10 cellular contexts compared by ENCODE assay signal in the genomic region with DNA sequence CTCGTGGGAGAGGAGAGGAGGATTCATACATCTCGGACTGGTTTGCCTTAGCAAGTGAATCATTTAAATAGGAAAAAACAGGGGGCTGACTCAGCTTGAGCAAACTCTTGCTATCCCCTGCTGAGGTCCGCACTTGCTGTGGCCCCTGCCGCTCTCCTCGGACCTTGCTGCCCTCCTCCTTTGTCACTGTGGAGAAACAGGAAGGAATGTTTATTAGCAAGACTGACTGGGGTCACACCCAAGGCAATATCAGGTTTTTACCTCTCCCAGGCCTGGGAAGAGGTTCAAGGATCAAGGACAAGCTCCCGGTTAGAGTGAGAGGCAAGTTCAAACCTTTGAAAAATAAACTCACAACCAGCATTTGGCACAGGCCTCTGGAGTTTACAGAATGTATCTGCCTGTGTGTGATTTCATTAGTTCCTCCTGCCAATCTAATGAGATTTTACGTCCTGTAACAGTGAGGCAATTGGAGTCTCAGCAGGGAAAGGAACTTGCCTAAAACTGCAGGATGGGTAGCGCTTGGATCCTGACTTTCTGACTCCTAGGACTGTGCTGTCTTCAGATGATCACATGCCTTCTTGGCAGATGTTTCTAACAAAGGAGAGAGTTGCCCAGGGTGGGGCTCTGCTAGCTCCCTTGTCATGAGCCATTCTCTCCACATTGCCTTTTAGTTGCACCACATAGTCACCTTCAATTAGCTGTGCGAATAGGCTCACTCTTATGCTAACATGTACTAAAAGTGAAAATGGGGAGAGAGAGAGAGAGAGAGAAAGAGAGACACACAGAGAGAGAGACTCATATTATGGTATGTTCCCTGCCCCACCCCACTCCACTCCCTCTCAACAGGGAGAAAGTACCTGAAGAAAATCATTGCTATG.
DNase-seq lines count a peak whose midpoint lies in the region; ATAC-seq and TF ChIP-seq lines count a peak whose summit lies in the region.
"Had no signal": no experiment of that assay in that cellular context is flagged by ENCODE, and none has a peak within 500 bp of the region (broad histone marks: within the 10 kb centered on the region; RNA-seq: fewer than 3 reads in every experiment).

No MANE protein-coding gene starts in this region.

- H3K9ac ChIP-seq in Karpas-422 (ENCODE audit: low read length), result no peak overlapping the region

- no TSS peak for BruUV-seq in OCI-LY7 (replicated peaks; lab: Mats Ljungman, UMichigan)

- H4K20me1 ChIP-seq in OCI-LY7 (ENCODE audit: insufficient read depth, low read length) (no peaks in the 10 kb centered on the region), Karpas-422 (ENCODE audit: insufficient read depth, low read depth, low read length) (no peaks in the 10 kb centered on the region)

- CTCF ChIA-PET in OCI-LY7 (lab: Charles Lee; ENCODE audit: unreplicated experiment), result no interaction called here

- H3K4me3 ChIP-seq in RWPE2 (ENCODE audit: severe bottlenecking), result no peak overlapping the region
- no peak overlapping the region for H3K4me3 ChIP-seq in fibroblast of the aortic adventitia (ENCODE audit: low read depth, low read length)
- H3K4me3 ChIP-seq in OCI-LY7 (ENCODE audit: low read depth, low read length, poor library complexity, severe bottlenecking), result no peak overlapping the region
- no peak overlapping the region for H3K4me3 ChIP-seq in Karpas-422 (ENCODE audit: low read length)

- no peaks in the 10 kb centered on the region for H3K36me3 ChIP-seq in RWPE2 (ENCODE audit: low read depth)
- no peaks in the 10 kb centered on the region for H3K36me3 ChIP-seq in OCI-LY7 (ENCODE audit: insufficient read depth, low read length)
- no peaks in the 10 kb centered on the region for H3K36me3 ChIP-seq in Karpas-422 (ENCODE audit: insufficient read depth, low read length)

- intact Hi-C loops in OCI-LY7 (cut with micrococcal nuclease; ENCODE audit: unreplicated experiment), result no loop called here

- H3K27ac ChIP-seq in RWPE2 (ENCODE audit: poor library complexity, severe bottlenecking), result peak overlapping the region; percentile 50
- no peak overlapping the region for H3K27ac ChIP-seq in OCI-LY7 (ENCODE audit: low read depth, low read length, poor library complexity, severe bottlenecking)
- no peak overlapping the region for H3K27ac ChIP-seq in Karpas-422 (ENCODE audit: low read length)

- H3K4me2 ChIP-seq in OCI-LY7 (ENCODE audit: low read length) (no peak overlapping the region), Karpas-422 (ENCODE audit: low read depth, low read length, poor library complexity, severe bottlenecking) (no peak overlapping the region)

- H3K9me3 ChIP-seq in RWPE2 (ENCODE audit: severe bottlenecking), result peaks cover 5% of the 10 kb centered on the region
- H3K9me3 ChIP-seq in OCI-LY7 (ENCODE audit: low read length), result no peaks in the 10 kb centered on the region; the same call in 1 of the 2 replicates
- no peaks in the 10 kb centered on the region for H3K9me3 ChIP-seq in Karpas-422 (ENCODE audit: low read length)

- no peaks in the 10 kb centered on the region for H3K79me2 ChIP-seq in OCI-LY7 (ENCODE audit: insufficient read depth, low read depth, low read length)
- H3K79me2 ChIP-seq in Karpas-422 (ENCODE audit: low read length), result no peaks in the 10 kb centered on the region

- POLR2A ChIA-PET in OCI-LY7 (lab: Charles Lee), result interaction anchor here (0.6 to 1.3 kb wide), 5 partner anchors 10 to 76 kb away, joined by 3 to 4 read pairs (median 3); no protein-coding TSS in a partner anchor

- H3K9me2 ChIP-seq in OCI-LY7 (ENCODE audit: insufficient read depth, low read length), result no peaks in the 10 kb centered on the region
- no peaks in the 10 kb centered on the region for H3K9me2 ChIP-seq in Karpas-422 (replicated peaks; ENCODE audit: insufficient read depth, low read length)

- H2AFZ ChIP-seq in OCI-LY7 (ENCODE audit: low read length) (no peak overlapping the region), Karpas-422 (ENCODE audit: low read length) (no peak overlapping the region)

- DNase-seq in EL, result peak; percentile 65
- no peak for DNase-seq in RWPE2 (ENCODE audit: low spot score)
- DNase-seq in fibroblast of the aortic adventitia (ENCODE audit: low read depth), result peak; percentile 82
- peak; percentile 76 for DNase-seq in non-pigmented ciliary epithelial cell (ENCODE audit: low read depth)
- no peak for DNase-seq in SHP77 (lab: John Stamatoyannopoulos, UW)
- no peak for DNase-seq in OCI-LY7 (ENCODE audit: low spot score)
- no peak for DNase-seq in Karpas-422
- DNase-seq: MM.1S, RPMI8226 had no signal

- TF ChIP-seq CTCF in RWPE2 (IDR thresholded peaks at IDR 0.05; ENCODE audit: poor library complexity, severe bottlenecking), result no peak
- no peak for TF ChIP-seq CTCF in fibroblast of the aortic adventitia (IDR thresholded peaks at IDR 0.05; ENCODE audit: insufficient read depth, low read length)
- no peak for TF ChIP-seq CTCF in OCI-LY7 (conservative IDR thresholded peaks at IDR 0.05; ENCODE audit: low read length)

- peak; percentile 64 for ATAC-seq in RWPE2 (ENCODE audit: low read depth)
- no peak for ATAC-seq in GM21723 (IDR thresholded peaks at IDR 0.05; ENCODE audit: unreplicated experiment)

- H3K4me1 ChIP-seq in RWPE2 (ENCODE audit: insufficient read depth, poor library complexity, severe bottlenecking) (peaks cover 26% of the 10 kb centered on the region), OCI-LY7 (ENCODE audit: insufficient read depth, low read length, poor library complexity, severe bottlenecking) (no peaks in the 10 kb centered on the region), Karpas-422 (ENCODE audit: low read length) (no peaks in the 10 kb centered on the region)

- no peaks in the 10 kb centered on the region for H3K27me3 ChIP-seq in RWPE2 (ENCODE audit: insufficient read depth, poor library complexity, severe bottlenecking)
- no peaks in the 10 kb centered on the region for H3K27me3 ChIP-seq in Karpas-422 (ENCODE audit: low read length)

Comparison
In these comparisons a context has a peak if more than half of its experiments do, and no peak if none do; other contexts are left out.
1. DNase-seq: peak in EL (single experiment), fibroblast of the aortic adventitia (single experiment) and non-pigmented ciliary epithelial cell (single experiment); none in RWPE2 (single experiment), SHP77 (0 of 2), OCI-LY7 (single experiment) and Karpas-422 (single experiment).